Comparison of ENCODE assay signal across 11 cellular contexts in the genomic region with DNA sequence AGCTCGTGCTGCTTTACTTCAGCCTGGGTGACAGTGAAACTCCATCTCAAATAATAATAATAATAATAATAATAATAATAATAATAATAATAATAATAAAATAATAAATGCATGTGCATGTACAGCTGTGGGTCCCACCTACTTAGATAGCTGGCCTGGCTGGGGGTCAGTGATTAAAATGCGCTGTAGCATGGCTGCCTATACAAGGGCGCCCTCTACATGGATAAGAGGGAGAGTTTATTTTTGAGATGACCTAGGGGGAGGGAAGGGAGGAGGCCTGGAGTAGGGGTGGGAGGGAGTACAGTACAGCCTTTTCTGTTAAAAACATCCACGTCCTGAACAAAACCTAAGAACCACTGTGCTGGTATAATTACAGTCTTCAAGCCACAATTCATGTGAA.
A peak's percentile ranks its signal among the peaks of the same experiment; 100 is the strongest.
DNase-seq lines count a peak whose midpoint lies in the region; ATAC-seq, FAIRE-seq and TF ChIP-seq lines count a peak whose summit lies in the region.
"Had no signal": no experiment of that assay in that cellular context is flagged by ENCODE, and none has a peak within 500 bp of the region (broad histone marks: within the 10 kb centered on the region; RNA-seq: fewer than 3 reads in every experiment).

No MANE protein-coding gene starts in this region.

- CTCF ChIA-PET in CD4-positive, alpha-beta T cell (lab: Charles Lee): no interaction called here

- TF ChIP-seq CTCF in BE2C (IDR thresholded peaks at IDR 0.05; ENCODE audit: low read depth, low read length) (peak; percentile 73), endodermal cell (conservative IDR thresholded peaks at IDR 0.05) (peak; percentile 75)
- no peak for TF ChIP-seq CTCF in CD4-positive, alpha-beta T cell (IDR thresholded peaks at IDR 0.05)

- POLR2A ChIA-PET in CD4-positive, alpha-beta T cell (lab: Charles Lee): no interaction called here

- DNase-seq in BE2C: peak; percentile 58
- DNase-seq in H54 (ENCODE audit: insufficient read length, low spot score): peak; percentile 38
- peak; percentile 84 for DNase-seq in NCI-H2227 (lab: John Stamatoyannopoulos, UW; ENCODE audit: unreplicated experiment)
- DNase-seq in endodermal cell: no peak
- DNase-seq in stimulated activated CD4-positive, alpha-beta T cell treated with anti-CD3 and anti-CD28 coated beads, Interleukin-4, amount 100 ng/mL, for 24 hours: no peak
- DNase-seq in activated gamma-delta T cell treated with Interleukin-2 at 50 U/mL for 16 hours: no peak
- no peak for DNase-seq in CD4-positive, alpha-beta T cell
- DNase-seq: amygdala had no signal

- no peak overlapping the region for H3K27ac ChIP-seq in endodermal cell (ENCODE audit: low read depth, low read length)
- no peak overlapping the region for H3K27ac ChIP-seq in CD4-positive, alpha-beta T cell (ENCODE audit: low read depth, low read length)

- no peaks in the 10 kb centered on the region for H3K9me3 Mint-ChIP-seq in endodermal cell
- no peaks in the 10 kb centered on the region for H3K9me3 Mint-ChIP-seq in CD4-positive, alpha-beta T cell
- H3K9me3 Mint-ChIP-seq: IgD-negative memory B cell had no signal

- H3K4me1 Mint-ChIP-seq in endodermal cell: no peaks in the 10 kb centered on the region
- H3K4me1 Mint-ChIP-seq in CD4-positive, alpha-beta T cell (ENCODE audit: low read depth): no peaks in the 10 kb centered on the region
- H3K4me1 Mint-ChIP-seq: IgD-negative memory B cell had no signal

- H3K4me3 Mint-ChIP-seq in endodermal cell: no peak overlapping the region
- H3K4me3 Mint-ChIP-seq in CD4-positive, alpha-beta T cell: no peak overlapping the region
- H3K4me3 Mint-ChIP-seq: IgD-negative memory B cell had no signal

- intact Hi-C loops in CD4-positive, alpha-beta T cell (cut with DNase I, micrococcal nuclease): no loop called here

- WGBS in endodermal cell (ENCODE audit: insufficient coverage in 1 of 2, insufficient read length in 1 of 2), 2 experiments: 33 to 64% methylated on average over 1 to 3 of the region's 4 CpGs

- H3K36me3 ChIP-seq in BE2C (no peaks in the 10 kb centered on the region), endodermal cell (ENCODE audit: control insufficient read depth, insufficient read depth, low read length) (no peaks in the 10 kb centered on the region)

- no peak for TF ChIP-seq POLR2A in H54 (IDR thresholded peaks at IDR 0.05; ENCODE audit: low read depth, low read length)

- H3K9ac ChIP-seq in endodermal cell (ENCODE audit: extremely low read depth, low read length, poor library complexity, severe bottlenecking): no peak overlapping the region

- H3K27me3 ChIP-seq in BE2C (no peaks in the 10 kb centered on the region), endodermal cell (ENCODE audit: control insufficient read depth, insufficient read depth, low read length, poor library complexity, severe bottlenecking) (no peaks in the 10 kb centered on the region)
- peaks cover 8% of the 10 kb centered on the region for H3K27me3 ChIP-seq in CD4-positive, alpha-beta T cell (ENCODE audit: control insufficient read depth, insufficient read depth, low read length)

- H3K9me3 ChIP-seq in BE2C (no peaks in the 10 kb centered on the region; the same call in 1 of the 2 replicates), endodermal cell (ENCODE audit: control insufficient read depth, low read length) (no peaks in the 10 kb centered on the region)
- H3K9me3 ChIP-seq in CD4-positive, alpha-beta T cell (ENCODE audit: control insufficient read depth, low read length): no peaks in the 10 kb centered on the region

- no peaks in the 10 kb centered on the region for H3K27me3 Mint-ChIP-seq in endodermal cell (ENCODE audit: insufficient read depth)
- H3K27me3 Mint-ChIP-seq in CD4-positive, alpha-beta T cell: peaks cover 31% of the 10 kb centered on the region

- H3K4me3 ChIP-seq in BE2C (ENCODE audit: low read depth, low read length) (no peak overlapping the region), endodermal cell (ENCODE audit: low read length) (no peak overlapping the region)

- H3K4me1 ChIP-seq in BE2C: peaks cover 19% of the 10 kb centered on the region
- no peaks in the 10 kb centered on the region for H3K4me1 ChIP-seq in endodermal cell (ENCODE audit: control insufficient read depth, insufficient read depth, low read length)

- H3K27ac Mint-ChIP-seq in endodermal cell: no peak overlapping the region
- H3K27ac Mint-ChIP-seq in CD4-positive, alpha-beta T cell: no peak overlapping the region
- H3K27ac Mint-ChIP-seq: IgD-negative memory B cell had no signal

- FAIRE-seq in H54 (lab: Jason Lieb, UNC): no peak
- FAIRE-seq: TTC549 had no signal

- ATAC-seq in CD4-positive, alpha-beta T cell (ENCODE audit: poor library complexity): no peak
- ATAC-seq in GM21367 (IDR thresholded peaks at IDR 0.05; ENCODE audit: unreplicated experiment): no peak

- H3K36me3 Mint-ChIP-seq in endodermal cell (ENCODE audit: low read depth): no peaks in the 10 kb centered on the region
- H3K36me3 Mint-ChIP-seq in CD4-positive, alpha-beta T cell (ENCODE audit: low read depth): no peaks in the 10 kb centered on the region
- H3K36me3 Mint-ChIP-seq: IgD-negative memory B cell had no signal

Comparison
In these comparisons a context has a peak if more than half of its experiments do, and no peak if none do; other contexts are left out.
1. DNase-seq: peak in BE2C (single experiment), H54 (single experiment) and NCI-H2227 (single experiment); none in endodermal cell (single experiment), stimulated activated CD4-positive, alpha-beta T cell treated with anti-CD3 and anti-CD28 coated beads, Interleukin-4, amount 100 ng/mL, for 24 hours (single experiment), activated gamma-delta T cell treated with Interleukin-2 at 50 U/mL for 16 hours (single experiment) and CD4-positive, alpha-beta T cell (0 of 10).